ENCODE assay signal across 10 cellular contexts in the genomic region with DNA sequence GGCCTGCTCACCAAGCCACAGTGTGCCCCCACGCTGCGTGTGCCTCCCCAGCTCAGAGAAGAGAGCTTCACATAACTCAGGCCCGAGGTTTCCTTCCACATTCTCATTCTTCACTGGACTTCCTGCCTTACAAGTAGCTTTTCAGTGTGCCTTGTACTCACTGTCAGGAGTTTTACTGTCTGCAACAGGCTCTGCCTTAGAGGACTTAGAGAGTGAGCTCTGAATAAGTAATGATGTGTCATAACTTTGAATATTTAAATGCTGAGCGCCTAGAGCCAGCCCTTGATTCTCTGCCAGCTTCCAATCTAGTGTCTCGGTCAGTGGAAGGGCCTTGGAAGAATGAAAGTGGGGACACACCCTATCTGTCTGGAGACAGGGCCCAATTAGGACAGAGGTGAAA. TPM values are rescaled to one million over a fixed set of nuclear protein-coding genes. Genes with fewer than 3 reads are reported as not detected.
DNase-seq lines count a peak whose midpoint lies in the region; ATAC-seq, FAIRE-seq and TF ChIP-seq lines count a peak whose summit lies in the region.
"Had no signal": no experiment of that assay in that cellular context is flagged by ENCODE, and none has a peak within 500 bp of the region (broad histone marks: within the 10 kb centered on the region; RNA-seq: fewer than 3 reads in every experiment).

No MANE protein-coding gene starts in this region.

- no peak for TF ChIP-seq POLR2A in lower leg skin (IDR thresholded peaks at IDR 0.05)

- H3K27ac ChIP-seq in caudate nucleus (ENCODE audit: low read depth, low read length) (peak overlapping the region; percentile 62), tibial artery (peak overlapping the region; percentile 82 to 88)
- no peak overlapping the region for H3K27ac ChIP-seq in CD4-positive, alpha-beta T cell (ENCODE audit: low read depth, low read length)
- no peak overlapping the region for H3K27ac ChIP-seq in CD4-positive, alpha-beta memory T cell (ENCODE audit: low read depth, low read length)

- H3K4me3 ChIP-seq in lower leg skin (ENCODE audit: low read depth, poor library complexity, severe bottlenecking) = no peak overlapping the region
- no peak overlapping the region for H3K4me3 ChIP-seq in tibial artery
- no peak overlapping the region for H3K4me3 ChIP-seq in CD4-positive, alpha-beta memory T cell (ENCODE audit: low read length in 2 of 2)

- no peaks in the 10 kb centered on the region for H3K9me3 ChIP-seq in tibial artery
- no peaks in the 10 kb centered on the region for H3K9me3 ChIP-seq in CD4-positive, alpha-beta T cell (ENCODE audit: control insufficient read depth, low read length)
- H3K9me3 ChIP-seq in CD4-positive, alpha-beta memory T cell (ENCODE audit: control insufficient read depth in 1 of 2, low read length in 2 of 2) = no peaks in the 10 kb centered on the region

- no peaks in the 10 kb centered on the region for H3K4me1 Mint-ChIP-seq in CD4-positive, alpha-beta T cell (ENCODE audit: low read depth)
- no peaks in the 10 kb centered on the region for H3K4me1 Mint-ChIP-seq in CD4-positive, alpha-beta memory T cell
- H3K4me1 Mint-ChIP-seq: activated naive CD4-positive, alpha-beta T cell treated with anti-CD3 and anti-CD28 coated beads, Interleukin-2, amount 50 U/mL, for 24 hours had no signal

- DNase-seq in HPDE6-E6E7 (ENCODE audit: extremely low spot score) (peak; percentile 40), caudate nucleus (lab: John Stamatoyannopoulos, UW) (no peak), lower leg skin (ENCODE audit: low spot score in 2 of 2) (peak; percentile 87 to 91), tibial artery (peak; percentile 82 to 86), frontal cortex (ENCODE audit: low spot score in 2 of 2) (no peak)
- no peak for DNase-seq in CD4-positive, alpha-beta T cell
- no peak for DNase-seq in CD4-positive, alpha-beta memory T cell

- 29 to 43% methylated on average over 5 of the region's 5 CpGs for WGBS in lower leg skin, 2 donors

- H3K27me3 ChIP-seq in tibial artery = no peaks in the 10 kb centered on the region
- H3K27me3 ChIP-seq in CD4-positive, alpha-beta T cell (ENCODE audit: control insufficient read depth, insufficient read depth, low read length) = no peaks in the 10 kb centered on the region
- no peaks in the 10 kb centered on the region for H3K27me3 ChIP-seq in CD4-positive, alpha-beta memory T cell (ENCODE audit: insufficient read depth, low read length)

- peaks cover 12 to 48% (median 43%) of the 10 kb centered on the region in 3 donors for H3K36me3 ChIP-seq in tibial artery
- H3K36me3 ChIP-seq in CD4-positive, alpha-beta memory T cell (ENCODE audit: insufficient read depth, low read length) = no peaks in the 10 kb centered on the region

- H3K27ac Mint-ChIP-seq in CD4-positive, alpha-beta T cell = no peak overlapping the region
- H3K27ac Mint-ChIP-seq in CD4-positive, alpha-beta memory T cell = no peak overlapping the region
- H3K27ac Mint-ChIP-seq: activated naive CD4-positive, alpha-beta T cell treated with anti-CD3 and anti-CD28 coated beads, Interleukin-2, amount 50 U/mL, for 24 hours had no signal

- H3K9me3 Mint-ChIP-seq in CD4-positive, alpha-beta T cell = no peaks in the 10 kb centered on the region
- H3K9me3 Mint-ChIP-seq in CD4-positive, alpha-beta memory T cell = no peaks in the 10 kb centered on the region
- H3K9me3 Mint-ChIP-seq: activated naive CD4-positive, alpha-beta T cell treated with anti-CD3 and anti-CD28 coated beads, Interleukin-2, amount 50 U/mL, for 24 hours; neural crest cell had no signal

- CTCF ChIA-PET in CD4-positive, alpha-beta T cell (lab: Charles Lee) = interaction anchor here (1.1 kb wide), 1 partner anchor 12 kb away, joined by 3 read pairs; no protein-coding TSS in a partner anchor
- CTCF ChIA-PET in CD4-positive, alpha-beta memory T cell (lab: Charles Lee; ENCODE audit: partially characterized antibody) = interaction anchor here (0.9 to 1.7 kb wide), 3 partner anchors 10 to 84 kb away, joined by 3 to 11 read pairs (median 3); no protein-coding TSS in a partner anchor

- peaks cover 0 to 90% (median 56%) of the 10 kb centered on the region in 4 donors for H3K4me1 ChIP-seq in tibial artery
- no peaks in the 10 kb centered on the region for H3K4me1 ChIP-seq in CD4-positive, alpha-beta memory T cell (ENCODE audit: insufficient read depth, low read length)

- FAIRE-seq in frontal cortex (lab: Jason Lieb, UNC) = no peak

- intact Hi-C loops in lower leg skin (cut with DNase I; ENCODE audit: low total_unique reads) = no loop called here
- intact Hi-C loops in tibial artery (cut with DNase I; ENCODE audit: low total_unique reads) = no loop called here
- intact Hi-C loops in CD4-positive, alpha-beta T cell (cut with DNase I, micrococcal nuclease) = no loop called here
- intact Hi-C loops in CD4-positive, alpha-beta memory T cell (cut with micrococcal nuclease) = no loop called here

- H3K36me3 Mint-ChIP-seq in CD4-positive, alpha-beta T cell (ENCODE audit: low read depth) = no peaks in the 10 kb centered on the region
- no peaks in the 10 kb centered on the region for H3K36me3 Mint-ChIP-seq in CD4-positive, alpha-beta memory T cell
- H3K36me3 Mint-ChIP-seq: activated naive CD4-positive, alpha-beta T cell treated with anti-CD3 and anti-CD28 coated beads, Interleukin-2, amount 50 U/mL, for 24 hours had no signal

- ATAC-seq in CD4-positive, alpha-beta T cell (ENCODE audit: poor library complexity) = no peak
- no peak for ATAC-seq in HG03280 (IDR thresholded peaks at IDR 0.05; ENCODE audit: unreplicated experiment)

- POLR2A ChIA-PET in CD4-positive, alpha-beta T cell (lab: Charles Lee) = interaction anchor here (0.7 kb wide), 1 partner anchor 10 kb away, joined by 3 read pairs; no protein-coding TSS in a partner anchor
- POLR2A ChIA-PET in CD4-positive, alpha-beta memory T cell (lab: Charles Lee; ENCODE audit: partially characterized antibody) = no interaction called here

- TF ChIP-seq CTCF in lower leg skin (IDR thresholded peaks at IDR 0.05) = no peak
- no peak for TF ChIP-seq CTCF in tibial artery (IDR thresholded peaks at IDR 0.05)
- no peak for TF ChIP-seq CTCF in CD4-positive, alpha-beta T cell (IDR thresholded peaks at IDR 0.05)

- H3K4me3 Mint-ChIP-seq in CD4-positive, alpha-beta T cell = no peak overlapping the region
- no peak overlapping the region for H3K4me3 Mint-ChIP-seq in CD4-positive, alpha-beta memory T cell
- H3K4me3 Mint-ChIP-seq: activated naive CD4-positive, alpha-beta T cell treated with anti-CD3 and anti-CD28 coated beads, Interleukin-2, amount 50 U/mL, for 24 hours; neural crest cell had no signal

- H3K27me3 Mint-ChIP-seq in CD4-positive, alpha-beta T cell = no peaks in the 10 kb centered on the region
- peaks cover 0 to 13% of the 10 kb centered on the region in 2 donors for H3K27me3 Mint-ChIP-seq in CD4-positive, alpha-beta memory T cell
- H3K27me3 Mint-ChIP-seq: activated naive CD4-positive, alpha-beta T cell treated with anti-CD3 and anti-CD28 coated beads, Interleukin-2, amount 50 U/mL, for 24 hours had no signal

RNA-seq across cellular contexts. Expression of gene ITGB5, which starts 41.8 kb away (rescaled TPM):
- total RNA-seq in lower leg skin (100 to 1,000 TPM; 210 to 414 (median 286) TPM), frontal cortex (20.4 TPM)
- total RNA-seq in CD4-positive, alpha-beta T cell = under 1 TPM; 0.47 to 0.85 TPM
- 1 to 10 TPM; 3.4 to 5.4 TPM for total RNA-seq in CD4-positive, alpha-beta memory T cell
- polyA plus RNA-seq in CD4-positive, alpha-beta memory T cell = under 1 TPM in 1 of 2 donors, not detected in 1; 0.94 TPM

Comparison
In these comparisons a context has a peak if more than half of its experiments do, and no peak if none do; other contexts are left out.
1. DNase-seq: peak in HPDE6-E6E7 (single experiment), lower leg skin (2 of 2) and tibial artery (2 of 2); none in caudate nucleus (0 of 61), frontal cortex (0 of 2), CD4-positive, alpha-beta T cell (0 of 10) and CD4-positive, alpha-beta memory T cell (0 of 5).
2. H3K27ac ChIP-seq: peak in caudate nucleus (single experiment) and tibial artery (2 of 2); none in CD4-positive, alpha-beta T cell (single experiment) and CD4-positive, alpha-beta memory T cell (single experiment).